Comparison of ENCODE assay signal across 8 cellular contexts in the genomic region with DNA sequence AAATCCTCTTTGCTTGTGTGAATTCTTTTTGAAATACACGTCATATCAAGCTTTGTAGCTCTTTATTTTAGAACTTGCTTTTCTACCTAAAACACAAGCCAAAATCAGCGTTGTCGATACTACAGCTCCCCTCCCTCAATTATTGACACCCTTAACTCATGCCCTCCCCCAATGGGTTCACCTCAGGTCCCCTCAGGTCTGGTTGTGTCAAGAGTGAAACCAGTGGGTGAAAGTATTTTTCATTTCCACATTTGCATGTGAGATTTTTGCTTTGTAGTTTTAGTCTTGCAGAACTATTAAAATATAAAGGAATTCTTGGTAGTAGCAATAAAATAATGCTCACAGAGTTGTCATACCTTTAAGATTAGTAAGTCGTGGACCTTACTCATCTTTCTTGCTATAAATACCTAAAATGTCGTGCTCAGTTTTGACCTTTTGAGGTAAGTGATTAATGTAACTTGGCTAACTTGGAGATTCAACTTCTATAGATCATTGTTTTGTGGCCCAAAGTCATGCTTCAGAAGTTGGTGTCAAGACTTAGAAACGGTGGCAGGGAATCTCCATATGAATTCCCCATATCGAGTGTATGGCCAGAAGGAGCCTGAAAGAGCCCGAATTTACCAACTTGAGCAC. TPM values are rescaled to one million over a fixed set of nuclear protein-coding genes. Genes with fewer than 3 reads are reported as not detected.
A peak's percentile ranks its signal among the peaks of the same experiment; 100 is the strongest.
DNase-seq lines count a peak whose midpoint lies in the region; ATAC-seq and TF ChIP-seq lines count a peak whose summit lies in the region.

No MANE protein-coding gene starts in this region.

- no peaks in the 10 kb centered on the region for H3K36me3 ChIP-seq in mesendoderm (ENCODE audit: control insufficient read depth, insufficient read depth, low read length)

- H2BK15ac ChIP-seq in mesendoderm (replicated peaks; ENCODE audit: low read depth): no peak overlapping the region

- ATAC-seq in HG02870 (IDR thresholded peaks at IDR 0.05; ENCODE audit: unreplicated experiment): peak; percentile 39
- ATAC-seq in left ventricle myocardium superior: no peak

- H3K56ac ChIP-seq in mesendoderm (ENCODE audit: low read length): peak overlapping the region; percentile 94

- H4K8ac ChIP-seq in mesendoderm (ENCODE audit: low read depth, low read length): no peak overlapping the region

- H2AK5ac ChIP-seq in mesendoderm (ENCODE audit: low read length): no peak overlapping the region

- no CpG with 5 or more reads among the region's 8 CpGs for WGBS in mesendoderm (ENCODE audit: extremely low coverage, insufficient coverage, low lambda C conversion rate)

- peak overlapping the region; percentile 77 for H3K4me2 ChIP-seq in mesendoderm (ENCODE audit: low read length)

- H3K79me1 ChIP-seq in mesendoderm (ENCODE audit: low read length): peaks cover 11% of the 10 kb centered on the region

- no peak overlapping the region for H2BK120ac ChIP-seq in mesendoderm (ENCODE audit: low read depth, low read length)

- H3K27ac ChIP-seq in mesendoderm (ENCODE audit: low read depth, low read length): no peak overlapping the region

- no peak overlapping the region for H2BK5ac ChIP-seq in mesendoderm (ENCODE audit: low read length)

- no peak overlapping the region for H3K18ac ChIP-seq in mesendoderm (ENCODE audit: low read length)

- TF ChIP-seq CTCF in GM12875 (IDR thresholded peaks at IDR 0.05; ENCODE audit: borderline replicate concordance, insufficient read depth, low read depth, low read length): no peak

- DNase-seq in activated T-cell treated with anti-CD3 and anti-CD28 coated beads, Interleukin-2, amount 50 U/mL, for 48 hours: peak; percentile 31 to 34
- no peak for DNase-seq in mesendoderm
- DNase-seq in GF-D8 (lab: John Stamatoyannopoulos, UW): no peak
- no peak for DNase-seq in left ventricle myocardium superior
- DNase-seq in T-helper 9 cell: no peak
- DNase-seq in germinal center (ENCODE audit: low spot score): no peak

- H3K27me3 ChIP-seq in mesendoderm (ENCODE audit: insufficient read depth, low read length, poor library complexity): no peaks in the 10 kb centered on the region

- H3K9ac ChIP-seq in mesendoderm (ENCODE audit: low read length): peak overlapping the region; percentile 73

- H3K4me1 ChIP-seq in mesendoderm (ENCODE audit: control insufficient read depth, low read depth, low read length): peaks cover 6% of the 10 kb centered on the region

- peak overlapping the region; percentile 93 for H3K4me3 ChIP-seq in GM12875 (ENCODE audit: low read depth, low read length)
- no peak overlapping the region for H3K4me3 ChIP-seq in mesendoderm (ENCODE audit: low read length)

- peaks cover 17% of the 10 kb centered on the region for H3K79me2 ChIP-seq in mesendoderm (ENCODE audit: control insufficient read depth, insufficient read depth, low read length)

- H3K4ac ChIP-seq in mesendoderm (ENCODE audit: low read depth, low read length): no peak overlapping the region

- H4K5ac ChIP-seq in mesendoderm (ENCODE audit: low read length): no peak overlapping the region

- H3K23ac ChIP-seq in mesendoderm (ENCODE audit: low read length): no peak overlapping the region

- intact Hi-C loops in left ventricle myocardium superior (cut with micrococcal nuclease): no loop called here

RNA-seq across cellular contexts. Expression of gene ACTR3B, which starts 1.7 kb away (rescaled TPM):
- polyA plus RNA-seq in mesendoderm (2013, experiment 1 of 2): 16.4 TPM
- 16.9 TPM for polyA plus RNA-seq in mesendoderm (2013, experiment 2 of 2)
- total RNA-seq in left ventricle myocardium superior: 10.2 TPM

Comparison
In these comparisons a context has a peak if more than half of its experiments do, and no peak if none do; other contexts are left out.
1. DNase-seq: peak in activated T-cell treated with anti-CD3 and anti-CD28 coated beads, Interleukin-2, amount 50 U/mL, for 48 hours (2 of 2); none in mesendoderm (single experiment), GF-D8 (single experiment), left ventricle myocardium superior (single experiment), T-helper 9 cell (single experiment) and germinal center (single experiment).